Comparison of ENCODE assay signal across 8 cellular contexts in the genomic region with DNA sequence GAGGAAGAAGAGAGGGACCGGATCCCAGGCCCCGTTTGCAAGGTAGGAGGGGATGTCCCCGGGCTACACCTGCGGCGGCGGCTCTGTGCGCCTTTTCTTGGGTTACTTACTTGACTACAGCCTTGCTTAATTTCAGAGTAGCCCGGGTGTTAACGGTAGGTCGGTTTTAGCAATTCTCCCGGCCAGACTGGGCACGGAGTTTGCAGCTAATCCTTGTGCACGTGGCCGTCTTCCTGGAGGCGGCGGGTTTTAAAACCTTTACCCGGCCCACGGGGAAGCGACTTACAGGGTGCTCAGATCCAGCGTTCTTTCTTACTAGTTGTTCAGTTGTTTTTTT. TPM values are rescaled to one million over a fixed set of nuclear protein-coding genes. Genes with fewer than 3 reads are reported as not detected.
DNase-seq lines count a peak whose midpoint lies in the region; ATAC-seq and TF ChIP-seq lines count a peak whose summit lies in the region.

No MANE protein-coding gene starts in this region.

- peaks cover 7 to 63% of the 10 kb centered on the region in 2 donors for H3K36me3 ChIP-seq in neuronal stem cell (replicated peaks in 1 of 2; ENCODE audit: control insufficient read depth in 2 of 2, insufficient read depth in 2 of 2, low read length in 2 of 2)

- H3K4me3 ChIP-seq in AG04449 (ENCODE audit: low read depth, low read length) (peak overlapping the region; percentile 93), choroid plexus epithelial cell (ENCODE audit: low read depth, low read length) (peak overlapping the region; percentile 96), neuronal stem cell (ENCODE audit: low read length in 2 of 2) (peak overlapping the region; percentile 94 to 95)

- POLR2A ChIA-PET in AG04449 (lab: Yijun Ruan, JAX), result interaction anchor here (0.7 to 2.7 kb wide), 7 partner anchors 8 to 422 kb away, joined by 3 to 14 read pairs (median 4); a partner anchor contains a TSS

- H2AFZ ChIP-seq in neuronal stem cell (ENCODE audit: low read length), result peak overlapping the region; percentile 89

- peak overlapping the region; percentile 97 for H3K23ac ChIP-seq in neuronal stem cell (ENCODE audit: low read depth, low read length, poor library complexity)

- H2BK15ac ChIP-seq in neuronal stem cell (ENCODE audit: low read length), result peak overlapping the region; percentile 49

- H2AK5ac ChIP-seq in neuronal stem cell (ENCODE audit: low read depth, low read length), result peak overlapping the region; percentile 65

- no peak overlapping the region for H2BK5ac ChIP-seq in neuronal stem cell (ENCODE audit: low read length)

- H3K9ac ChIP-seq in neuronal stem cell (ENCODE audit: low read depth, low read length, poor library complexity), result peak overlapping the region; percentile 97

- no peak overlapping the region for H2BK12ac ChIP-seq in neuronal stem cell (ENCODE audit: low read length)

- no peak overlapping the region for H3K4ac ChIP-seq in neuronal stem cell (ENCODE audit: low read length)

- H4K91ac ChIP-seq in neuronal stem cell (ENCODE audit: low read depth, low read length, poor library complexity), result no peak overlapping the region

- peak overlapping the region; percentile 56 for H3K14ac ChIP-seq in neuronal stem cell (ENCODE audit: low read length)

- H3K27ac ChIP-seq in neuronal stem cell (replicated peaks; ENCODE audit: low read length), result peak overlapping the region; percentile 57

- peaks cover 5% of the 10 kb centered on the region for H3K79me1 ChIP-seq in neuronal stem cell (ENCODE audit: low read depth, low read length)

- H3K9me3 ChIP-seq in neuronal stem cell (replicated peaks in 1 of 2; ENCODE audit: control insufficient read depth in 2 of 2, insufficient read depth in 1 of 2, low read depth in 1 of 2, low read length in 2 of 2), result no peaks in the 10 kb centered on the region

- no peak for TF ChIP-seq CTCF in AG04449 (IDR thresholded peaks at IDR 0.05; ENCODE audit: insufficient read depth, low read length, missing control alignments)
- TF ChIP-seq CTCF in choroid plexus epithelial cell (conservative IDR thresholded peaks at IDR 0.05; ENCODE audit: low read depth, low read length), result no peak

- H3K27me3 ChIP-seq in neuronal stem cell (ENCODE audit: control insufficient read depth in 3 of 3, insufficient read depth in 3 of 3, low read depth in 1 of 3, low read length in 3 of 3), result no peaks in the 10 kb centered on the region

- peak overlapping the region; percentile 84 for H3K4me2 ChIP-seq in neuronal stem cell (ENCODE audit: insufficient read depth, low read length, poor library complexity, severe bottlenecking)

- DNase-seq in AG04449 (ENCODE audit: low read depth, low spot score) (no peak), choroid plexus epithelial cell (ENCODE audit: low read depth) (peak; percentile 7), neuronal stem cell (ENCODE audit: low spot score) (no peak), C1 segment of cervical spinal cord (lab: John Stamatoyannopoulos, UW) (no peak), A172 (ENCODE audit: low spot score) (no peak), HuH-7 (ENCODE audit: low spot score) (no peak)

- H3K4me1 ChIP-seq in neuronal stem cell (ENCODE audit: control insufficient read depth in 2 of 2, insufficient read depth in 1 of 2, low read depth in 1 of 2, low read length in 2 of 2), result peaks cover 4 to 8% of the 10 kb centered on the region in 2 donors

- H4K8ac ChIP-seq in neuronal stem cell (ENCODE audit: low read depth, low read length), result peak overlapping the region; percentile 86

- H2BK120ac ChIP-seq in neuronal stem cell (ENCODE audit: low read depth, low read length), result no peak overlapping the region

- H3K18ac ChIP-seq in neuronal stem cell (ENCODE audit: low read length), result peak overlapping the region; percentile 90

- ATAC-seq in GM19023 (IDR thresholded peaks at IDR 0.05; ENCODE audit: unreplicated experiment), result peak; percentile 12
- peak; percentile 15 for ATAC-seq in HG03432 (IDR thresholded peaks at IDR 0.05; ENCODE audit: unreplicated experiment)

- CTCF ChIA-PET in AG04449 (lab: Yijun Ruan, JAX), result interaction anchor here (1.1 to 4.4 kb wide), 10 partner anchors 10 to 441 kb away, joined by 3 to 18 read pairs (median 6); a partner anchor contains a TSS

- no CpG with 5 or more reads among the region's 20 CpGs for WGBS in neuronal stem cell (ENCODE audit: extremely low coverage in 2 of 2, insufficient read length in 2 of 2, insufficient replicate concordance in 1 of 2), 2 donors

RNA-seq across cellular contexts. Expression of a gene that starts 0.3 kb away (rescaled TPM):
- 45.9 TPM for polyA plus RNA-seq in neuronal stem cell (2013, experiment 1 of 2)
- polyA plus RNA-seq in neuronal stem cell (2013, experiment 2 of 2), result 47.4 TPM
- total RNA-seq in A172 (2014; rRNA removed; shearing (Covaris generic)), result 91.9 and 128 TPM in 2 replicates

RNA-seq across cellular contexts. Expression of a gene that starts 0.5 kb away (rescaled TPM):
- 24.9 TPM for polyA plus RNA-seq in neuronal stem cell (2013, experiment 1 of 2)
- polyA plus RNA-seq in neuronal stem cell (2013, experiment 2 of 2), result 26.3 TPM
- 35.8 and 40.6 TPM in 2 replicates for total RNA-seq in A172 (2014; rRNA removed; shearing (Covaris generic))

RNA-seq across cellular contexts. Expression of a gene that starts 13.5 kb away (rescaled TPM):
- 39.7 TPM for polyA plus RNA-seq in neuronal stem cell (2013, experiment 1 of 2)
- 39.9 TPM for polyA plus RNA-seq in neuronal stem cell (2013, experiment 2 of 2)
- total RNA-seq in A172 (2014; rRNA removed; shearing (Covaris generic)), result 36.1 and 53.1 TPM in 2 replicates
